ENCODE assay signal across 9 cellular contexts in the genomic region with DNA sequence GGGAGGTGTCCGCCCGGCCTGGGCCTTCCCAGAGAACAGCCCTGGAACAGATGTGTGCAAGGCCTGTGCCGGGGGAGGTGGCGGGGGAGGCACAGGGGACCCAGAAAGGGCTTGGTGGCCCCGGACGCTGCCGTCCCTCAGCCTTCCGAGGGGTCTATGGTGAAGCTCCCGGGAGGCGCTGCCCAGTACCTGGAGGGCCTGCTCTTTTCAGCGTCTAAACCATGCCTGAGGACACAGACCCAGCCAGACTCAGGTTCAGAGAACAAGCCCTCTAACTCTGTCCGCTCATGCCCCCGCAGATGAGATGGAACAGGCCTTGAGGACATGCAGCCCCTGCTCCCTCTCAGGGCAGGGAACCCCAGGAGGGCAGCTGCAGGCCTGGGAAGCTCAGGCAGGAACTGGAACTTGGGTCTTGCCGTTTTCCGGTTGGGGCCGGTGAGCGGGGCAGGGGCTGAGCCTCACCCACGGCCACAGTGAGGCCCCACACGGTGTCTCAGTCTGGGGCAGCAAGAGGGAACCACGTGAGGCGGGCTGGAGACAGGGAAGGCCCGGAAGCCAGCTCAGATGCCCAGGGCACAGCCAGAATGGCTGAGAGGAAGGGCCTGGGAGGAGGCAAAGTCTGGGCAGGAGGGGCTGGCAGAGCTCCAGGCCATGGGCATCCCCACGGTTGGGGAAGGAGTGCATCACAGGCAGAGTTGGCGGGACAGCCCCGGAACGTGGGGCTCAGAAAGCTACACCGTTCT. TPM values are rescaled to one million over a fixed set of nuclear protein-coding genes. Genes with fewer than 3 reads are reported as not detected.
DNase-seq lines count a peak whose midpoint lies in the region; ATAC-seq and TF ChIP-seq lines count a peak whose summit lies in the region.
"Had no signal": no experiment of that assay in that cellular context is flagged by ENCODE, and none has a peak within 500 bp of the region (broad histone marks: within the 10 kb centered on the region; RNA-seq: fewer than 3 reads in every experiment).

No MANE protein-coding gene starts in this region.

- peak overlapping the region; percentile 31 for H3K4me3 Mint-ChIP-seq in MCF 10A (ENCODE audit: unreplicated experiment)

- H3K9me3 ChIP-seq in SJSA1 (replicated peaks) (no peaks in the 10 kb centered on the region), Karpas-422 (ENCODE audit: low read length) (no peaks in the 10 kb centered on the region)

- no peak overlapping the region for H3K4me2 ChIP-seq in Karpas-422 (ENCODE audit: low read depth, low read length, poor library complexity, severe bottlenecking)

- peak overlapping the region; percentile 28 for H3K27ac ChIP-seq in SJSA1
- H3K27ac ChIP-seq in layer of hippocampus (ENCODE audit: low read depth, low read length) = peak overlapping the region; percentile 81
- no peak overlapping the region for H3K27ac ChIP-seq in Karpas-422 (ENCODE audit: low read length)

- H3K27ac Mint-ChIP-seq in MCF 10A (ENCODE audit: low read depth, unreplicated experiment) = peak overlapping the region; percentile 75

- CTCF ChIA-PET in MCF 10A (lab: Yijun Ruan, JAX) = interaction anchor here (0.9 kb wide), 1 partner anchor 33 kb away, joined by 3 read pairs; no protein-coding TSS in a partner anchor

- H3K9me3 Mint-ChIP-seq in MCF 10A (ENCODE audit: unreplicated experiment) = no peaks in the 10 kb centered on the region

- TF ChIP-seq CTCF in MCF 10A (IDR thresholded peaks at IDR 0.05; ENCODE audit: unreplicated experiment) = no peak

- no peaks in the 10 kb centered on the region for H3K27me3 Mint-ChIP-seq in MCF 10A (ENCODE audit: insufficient read depth, unreplicated experiment)
- H3K27me3 Mint-ChIP-seq: naive B cell had no signal

- POLR2A ChIA-PET in MCF 10A (lab: Yijun Ruan, JAX) = interaction anchor here (0.5 to 6.6 kb wide), 22 partner anchors 9 to 376 kb away, joined by 3 to 66 read pairs (median 6); partner anchors contain the start of genes CD7, CSNK1D, SECTM1 and SLC16A3

- no peaks in the 10 kb centered on the region for H3K79me2 ChIP-seq in Karpas-422 (ENCODE audit: low read length)

- no peak overlapping the region for H2AFZ ChIP-seq in Karpas-422 (ENCODE audit: low read length)

- BruUV-seq in MCF 10A (replicated peaks; lab: Mats Ljungman, UMichigan) = no TSS peak

- H3K4me3 ChIP-seq in SJSA1 (no peak overlapping the region), Karpas-422 (ENCODE audit: low read length) (no peak overlapping the region)

- no peak for ATAC-seq in HG02642 (IDR thresholded peaks at IDR 0.05; ENCODE audit: poor library complexity, unreplicated experiment)

- peaks cover 35% of the 10 kb centered on the region; the same call in 1 of the 2 replicates for H4K20me1 ChIP-seq in Karpas-422 (ENCODE audit: insufficient read depth, low read depth, low read length)

- no peaks in the 10 kb centered on the region for H3K9me2 ChIP-seq in Karpas-422 (replicated peaks; ENCODE audit: insufficient read depth, low read length)

- H3K4me1 ChIP-seq in SJSA1 (replicated peaks) = peaks cover 55% of the 10 kb centered on the region
- H3K4me1 ChIP-seq in Karpas-422 (ENCODE audit: low read length) = no peaks in the 10 kb centered on the region

- no peak overlapping the region for H3K9ac ChIP-seq in Karpas-422 (ENCODE audit: low read length)

- H3K36me3 Mint-ChIP-seq in MCF 10A (ENCODE audit: insufficient read depth, unreplicated experiment) = peaks cover 98% of the 10 kb centered on the region

- no peaks in the 10 kb centered on the region for H3K27me3 ChIP-seq in SJSA1 (replicated peaks)
- no peaks in the 10 kb centered on the region for H3K27me3 ChIP-seq in layer of hippocampus (ENCODE audit: control insufficient read depth, insufficient read depth, low read length)
- no peaks in the 10 kb centered on the region for H3K27me3 ChIP-seq in Karpas-422 (ENCODE audit: low read length)

- peaks cover 61% of the 10 kb centered on the region for H3K4me1 Mint-ChIP-seq in MCF 10A (ENCODE audit: insufficient read depth, unreplicated experiment)

- DNase-seq in ELF-1 (ENCODE audit: low read depth, low spot score) (peak; percentile 12), SJSA1 (ENCODE audit: low read depth in 1 of 2, low spot score in 2 of 2) (peak; percentile 79 to 87), MCF 10A (ENCODE audit: unreplicated experiment) (peak; percentile 96), NCI-H748 treated with DMSO at 0.1 percent for 48 hours (lab: John Stamatoyannopoulos, UW) (no peak), Karpas-422 (no peak)
- DNase-seq in stimulated activated CD8-positive, alpha-beta memory T cell treated with anti-CD3 and anti-CD28 coated beads, Interleukin-4, amount 100 ng/mL, for 48 hours = peak; percentile 64
- DNase-seq: naive B cell had no signal

- intact Hi-C loops in MCF 10A (cut with micrococcal nuclease) = loop anchor here (5.0 to 10.0 kb wide), 3 partner anchors 34 to 207 kb away; partner anchors contain the start of genes DCXR and RAC3

- H3K36me3 ChIP-seq in SJSA1 (peaks cover 97% of the 10 kb centered on the region), Karpas-422 (ENCODE audit: insufficient read depth, low read length) (0 out of 2 replicates have a peak, but pooled peaks cover 4% of the 10 kb centered on the region)

RNA-seq across cellular contexts. Expression of gene SLC16A3, which starts 12.5 kb away (rescaled TPM):
- total RNA-seq in SJSA1 (2014; rRNA removed; shearing (Covaris generic)) = 149 and 249 TPM in 2 replicates
- 268 and 350 TPM in 2 replicates for total RNA-seq in MCF 10A (2022)
- 0.67 and 6.0 TPM in 2 replicates for total RNA-seq in Karpas-422 (2014; rRNA removed; shearing (Covaris generic); ENCODE audit: low replicate concordance)

RNA-seq across cellular contexts. Expression of gene CCDC57, which starts 28.7 kb away (rescaled TPM):
- total RNA-seq in SJSA1 (2014; rRNA removed; shearing (Covaris generic)) = 8.2 and 9.4 TPM in 2 replicates
- total RNA-seq in MCF 10A (2022) = 86.8 and 87.3 TPM in 2 replicates
- 31.3 and 37.4 TPM in 2 replicates for total RNA-seq in Karpas-422 (2014; rRNA removed; shearing (Covaris generic); ENCODE audit: low replicate concordance)

RNA-seq across cellular contexts. Expression of gene CSNK1D, which starts 32.1 kb away (rescaled TPM):
- 26.0 and 33.7 TPM in 2 replicates for total RNA-seq in SJSA1 (2014; rRNA removed; shearing (Covaris generic))
- total RNA-seq in MCF 10A (2022) = 191 and 193 TPM in 2 replicates
- 27.1 and 30.6 TPM in 2 replicates for total RNA-seq in Karpas-422 (2014; rRNA removed; shearing (Covaris generic); ENCODE audit: low replicate concordance)

Comparison
In these comparisons a context has a peak if more than half of its experiments do, and no peak if none do; other contexts are left out.
1. DNase-seq: peak in ELF-1 (single experiment), SJSA1 (2 of 2), MCF 10A (single experiment) and stimulated activated CD8-positive, alpha-beta memory T cell treated with anti-CD3 and anti-CD28 coated beads, Interleukin-4, amount 100 ng/mL, for 48 hours (single experiment); none in NCI-H748 treated with DMSO at 0.1 percent for 48 hours (single experiment) and Karpas-422 (single experiment).
2. RNA of gene SLC16A3, which starts 12.5 kb away (total RNA-seq): 268 to 350 TPM in MCF 10A and 149 to 249 TPM in SJSA1; 0.67 to 6.0 TPM in Karpas-422; every median in the first group is over 10 times any median in the second.